24 cellular contexts compared by ENCODE assay signal in the genomic region with DNA sequence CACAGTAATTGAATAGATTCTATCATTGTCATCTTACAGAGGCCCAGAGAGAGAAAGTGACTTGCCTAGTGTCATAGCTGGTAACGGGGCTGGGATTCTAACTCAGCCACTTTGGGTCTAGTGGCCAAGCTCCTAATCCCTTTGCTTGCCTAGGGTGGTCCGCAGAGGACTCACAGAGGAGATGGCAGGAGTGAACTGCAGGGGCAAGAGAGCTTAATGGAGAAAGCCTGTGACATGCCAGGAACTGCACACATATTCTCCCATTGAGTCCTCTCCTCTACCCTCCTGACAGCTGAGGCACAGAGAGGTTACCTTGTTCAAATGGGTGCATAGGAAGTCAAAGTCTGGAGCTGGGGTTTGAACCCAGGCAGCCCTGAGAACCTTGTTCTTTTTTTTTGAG. TPM values are rescaled to one million over a fixed set of nuclear protein-coding genes. Genes with fewer than 3 reads are reported as not detected.
A peak's percentile ranks its signal among the peaks of the same experiment; 100 is the strongest.
DNase-seq lines count a peak whose midpoint lies in the region; ATAC-seq and TF ChIP-seq lines count a peak whose summit lies in the region.
"Had no signal": no experiment of that assay in that cellular context is flagged by ENCODE, and none has a peak within 500 bp of the region (broad histone marks: within the 10 kb centered on the region; RNA-seq: fewer than 3 reads in every experiment).

No MANE protein-coding gene starts in this region.

- H3K27ac ChIP-seq in esophagus muscularis mucosa (replicated peaks in 1 of 4) = no peak overlapping the region
- H3K27ac ChIP-seq: GM23248, heart right ventricle had no signal

- DNase-seq in activated naive CD4-positive, alpha-beta T cell treated with anti-CD3 and anti-CD28 coated beads for 36 hours = peak; percentile 3
- DNase-seq in activated naive CD4-positive, alpha-beta T cell treated with Interleukin-2 at 50 U/mL for 16 hours = no peak
- DNase-seq in GM13976 (ENCODE audit: low spot score) (peak; percentile 9), esophagus muscularis mucosa (ENCODE audit: extremely low spot score) (peak; percentile 79), cerebellar cortex (ENCODE audit: low spot score) (no peak), DMS 273 treated with DMSO at 0.1 percent for 48 hours (lab: John Stamatoyannopoulos, UW) (no peak), NCI-H526 treated with DMSO at 0.1 percent for 48 hours (lab: John Stamatoyannopoulos, UW) (no peak)
- DNase-seq in stimulated activated effector memory CD8-positive, alpha-beta T cell treated with anti-CD3 and anti-CD28 coated beads, Interleukin-12 subunit alpha, Interleukin-12 subunit beta, amount 100 ng/mL, for 72 hours (ENCODE audit: low spot score in 2 of 2) = no peak
- DNase-seq: DMS53; effector CD4-positive, alpha-beta T cell; GM23248; heart right ventricle; KG1; NCI-H1417 treated with DMSO at 0.1 percent for 48 hours; NCI-H2081 treated with DMSO at 0.1 percent for 48 hours; NCI-H82; nucleus accumbens; SK-N-SH; stimulated activated CD4-positive, alpha-beta T cell treated with anti-CD3 and anti-CD28 coated beads, Interleukin-2, amount 100 ng/mL, for 48 hours; stimulated activated naive B cell treated with anti-CD40 and anti-IgM and Interleukin-4, amounts not matched to agents 10 μg/mL and 1 μg/mL and 100 μg/mL, for 72 hours had no signal

- no peak for TF ChIP-seq EP300 in esophagus muscularis mucosa (IDR thresholded peaks at IDR 0.05)

- intact Hi-C loops in activated naive CD4-positive, alpha-beta T cell treated with anti-CD3 and anti-CD28 coated beads for 36 hours (cut with micrococcal nuclease) = no loop called here
- intact Hi-C loops in esophagus muscularis mucosa (cut with DNase I) = no loop called here

- WGBS in esophagus muscularis mucosa = 67% methylated on average over 2 of the region's 2 CpGs

- ATAC-seq in stimulated activated effector memory CD8-positive, alpha-beta T cell treated with anti-CD3 and anti-CD28 coated beads, Interleukin-12 subunit alpha, Interleukin-12 subunit beta, amount 100 ng/mL, for 72 hours = no peak
- ATAC-seq: heart right ventricle; stimulated activated naive B cell treated with anti-CD40 and anti-IgM and Interleukin-4, amounts not matched to agents 10 μg/mL and 1 μg/mL and 100 μg/mL, for 72 hours had no signal

- peaks cover 15% of the 10 kb centered on the region for H3K4me1 Mint-ChIP-seq in activated naive CD4-positive, alpha-beta T cell treated with anti-CD3 and anti-CD28 coated beads for 36 hours (ENCODE audit: low read depth)
- H3K4me1 Mint-ChIP-seq in stimulated activated effector memory CD8-positive, alpha-beta T cell treated with anti-CD3 and anti-CD28 coated beads, Interleukin-12 subunit alpha, Interleukin-12 subunit beta, amount 100 ng/mL, for 72 hours = peaks cover 45% of the 10 kb centered on the region

- peaks cover 15 to 26% (median 23%) of the 10 kb centered on the region in 4 donors for H3K4me1 ChIP-seq in esophagus muscularis mucosa

- in situ Hi-C loops in GM13976 (cut with MboI; ENCODE audit: low sequenced_read_pairs, unreplicated experiment) = no loop called here

- H3K27me3 Mint-ChIP-seq in activated naive CD4-positive, alpha-beta T cell treated with anti-CD3 and anti-CD28 coated beads for 36 hours (ENCODE audit: low read depth) = no peaks in the 10 kb centered on the region
- H3K27me3 Mint-ChIP-seq: stimulated activated naive B cell treated with anti-CD40 and anti-IgM and Interleukin-4, amounts not matched to agents 10 μg/mL and 1 μg/mL and 100 μg/mL, for 72 hours had no signal

- no peaks in the 10 kb centered on the region for H3K9me3 ChIP-seq in esophagus muscularis mucosa
- H3K9me3 ChIP-seq: SK-N-SH had no signal

- no peak for TF ChIP-seq POLR2A in esophagus muscularis mucosa (IDR thresholded peaks at IDR 0.05; ENCODE audit: low read depth)

- no peak for TF ChIP-seq CTCF in GM13976 (IDR thresholded peaks at IDR 0.05; ENCODE audit: borderline replicate concordance, control extremely low read depth, extremely low read depth, insufficient read depth, missing control alignments)
- TF ChIP-seq CTCF in esophagus muscularis mucosa (IDR thresholded peaks at IDR 0.05) = no peak

- CTCF ChIA-PET in activated naive CD4-positive, alpha-beta T cell treated with anti-CD3 and anti-CD28 coated beads for 36 hours (lab: Charles Lee) = interaction anchor here (0.6 to 1.4 kb wide), 2 partner anchors 109 to 205 kb away, joined by 3 to 4 read pairs; no protein-coding TSS in a partner anchor

- H3K36me3 ChIP-seq in esophagus muscularis mucosa = no peaks in the 10 kb centered on the region
- H3K36me3 ChIP-seq: heart right ventricle had no signal

- H3K27me3 ChIP-seq in esophagus muscularis mucosa = peaks cover 0 to 86% (median 17%) of the 10 kb centered on the region in 4 donors

- no peak overlapping the region for H3K27ac Mint-ChIP-seq in activated naive CD4-positive, alpha-beta T cell treated with anti-CD3 and anti-CD28 coated beads for 36 hours
- H3K27ac Mint-ChIP-seq in stimulated activated effector memory CD8-positive, alpha-beta T cell treated with anti-CD3 and anti-CD28 coated beads, Interleukin-12 subunit alpha, Interleukin-12 subunit beta, amount 100 ng/mL, for 72 hours = no peak overlapping the region
- H3K27ac Mint-ChIP-seq: CD14-positive monocyte; stimulated activated naive B cell treated with anti-CD40 and anti-IgM and Interleukin-4, amounts not matched to agents 10 μg/mL and 1 μg/mL and 100 μg/mL, for 72 hours had no signal

- no peak overlapping the region for H3K4me3 Mint-ChIP-seq in activated naive CD4-positive, alpha-beta T cell treated with anti-CD3 and anti-CD28 coated beads for 36 hours
- H3K4me3 Mint-ChIP-seq in stimulated activated effector memory CD8-positive, alpha-beta T cell treated with anti-CD3 and anti-CD28 coated beads, Interleukin-12 subunit alpha, Interleukin-12 subunit beta, amount 100 ng/mL, for 72 hours = peak overlapping the region; percentile 4
- H3K4me3 Mint-ChIP-seq: stimulated activated naive B cell treated with anti-CD40 and anti-IgM and Interleukin-4, amounts not matched to agents 10 μg/mL and 1 μg/mL and 100 μg/mL, for 72 hours had no signal

- peaks cover 1% of the 10 kb centered on the region for H3K36me3 Mint-ChIP-seq in activated naive CD4-positive, alpha-beta T cell treated with anti-CD3 and anti-CD28 coated beads for 36 hours (ENCODE audit: low read depth)
- peaks cover 56% of the 10 kb centered on the region for H3K36me3 Mint-ChIP-seq in stimulated activated effector memory CD8-positive, alpha-beta T cell treated with anti-CD3 and anti-CD28 coated beads, Interleukin-12 subunit alpha, Interleukin-12 subunit beta, amount 100 ng/mL, for 72 hours

- H3K9me3 Mint-ChIP-seq in activated naive CD4-positive, alpha-beta T cell treated with anti-CD3 and anti-CD28 coated beads for 36 hours = no peaks in the 10 kb centered on the region
- no peaks in the 10 kb centered on the region for H3K9me3 Mint-ChIP-seq in stimulated activated effector memory CD8-positive, alpha-beta T cell treated with anti-CD3 and anti-CD28 coated beads, Interleukin-12 subunit alpha, Interleukin-12 subunit beta, amount 100 ng/mL, for 72 hours
- H3K9me3 Mint-ChIP-seq: stimulated activated naive B cell treated with anti-CD40 and anti-IgM and Interleukin-4, amounts not matched to agents 10 μg/mL and 1 μg/mL and 100 μg/mL, for 72 hours had no signal

- H3K4me3 ChIP-seq in esophagus muscularis mucosa = no peak overlapping the region
- H3K4me3 ChIP-seq: GM23248, heart right ventricle had no signal

RNA-seq across cellular contexts. Expression of a gene that starts 2.7 kb away (rescaled TPM):
- total RNA-seq in activated naive CD4-positive, alpha-beta T cell treated with anti-CD3 and anti-CD28 coated beads for 36 hours = 10 to 100 TPM in 1 of 2 experiments, 1 to 10 TPM in 1; 8.2 to 11.2 TPM
- total RNA-seq in esophagus muscularis mucosa = 10 to 100 TPM in 2 of 4 donors, 1 to 10 TPM in 2; 5.1 to 19.2 (median 10.8) TPM
- total RNA-seq: GM23248 had no signal

RNA-seq across cellular contexts. Expression of a gene that starts 17.3 kb away (rescaled TPM):
- 100 to 1,000 TPM; 136 to 144 TPM for total RNA-seq in activated naive CD4-positive, alpha-beta T cell treated with anti-CD3 and anti-CD28 coated beads for 36 hours
- total RNA-seq in esophagus muscularis mucosa = 100 to 1,000 TPM; 111 to 122 (median 116) TPM

RNA-seq across cellular contexts. Expression of a gene that starts 22.9 kb away (rescaled TPM):
- not detected for total RNA-seq in activated naive CD4-positive, alpha-beta T cell treated with anti-CD3 and anti-CD28 coated beads for 36 hours
- total RNA-seq in esophagus muscularis mucosa = not detected
- total RNA-seq: epithelial cell of proximal tubule; fibroblast of villous mesenchyme; GM23248; T-helper 2 cell treated with Interferon-gamma antibody and Interleukin-4, amounts not matched to agents 100 ng/mL and 5 ng/mL, for 36 hours had no signal

RNA-seq across cellular contexts. Expression of a gene that starts 30.9 kb away (rescaled TPM):
- under 1 TPM; 0.19 to 0.86 TPM for total RNA-seq in activated naive CD4-positive, alpha-beta T cell treated with anti-CD3 and anti-CD28 coated beads for 36 hours
- total RNA-seq in esophagus muscularis mucosa = not detected
- total RNA-seq: epithelial cell of proximal tubule, fibroblast of villous mesenchyme, GM23248 had no signal

RNA-seq across cellular contexts. Expression of a gene that starts 40.5 kb away (rescaled TPM):
- total RNA-seq in activated naive CD4-positive, alpha-beta T cell treated with anti-CD3 and anti-CD28 coated beads for 36 hours = under 1 TPM; 0.19 to 0.77 TPM
- 1 to 10 TPM in 2 of 4 donors, under 1 TPM in 1, not detected in 1; 0.65 to 2.4 (median 1.2) TPM for total RNA-seq in esophagus muscularis mucosa
- total RNA-seq: epithelial cell of proximal tubule, fibroblast of villous mesenchyme, GM23248 had no signal

Comparison
In these comparisons a context has a peak if more than half of its experiments do, and no peak if none do; other contexts are left out.
1. DNase-seq: peak in activated naive CD4-positive, alpha-beta T cell treated with anti-CD3 and anti-CD28 coated beads for 36 hours (single experiment), GM13976 (single experiment) and esophagus muscularis mucosa (single experiment); none in activated naive CD4-positive, alpha-beta T cell treated with Interleukin-2 at 50 U/mL for 16 hours (single experiment), stimulated activated effector memory CD8-positive, alpha-beta T cell treated with anti-CD3 and anti-CD28 coated beads, Interleukin-12 subunit alpha, Interleukin-12 subunit beta, amount 100 ng/mL, for 72 hours (0 of 2), cerebellar cortex (single experiment), DMS 273 treated with DMSO at 0.1 percent for 48 hours (single experiment) and NCI-H526 treated with DMSO at 0.1 percent for 48 hours (single experiment).